9 cellular contexts compared by ENCODE assay signal in genomic region chr6:41177695-41178094, GRCh38. TPM values are rescaled to one million over a fixed set of nuclear protein-coding genes. Genes with fewer than 3 reads are reported as not detected.
"Had no signal": no experiment of that assay in that cellular context is flagged by ENCODE, and none has a peak within 500 bp of the region (broad histone marks: within the 10 kb centered on the region; RNA-seq: fewer than 3 reads in every experiment).

No MANE protein-coding gene starts in this region.

- H3K9ac ChIP-seq: KMS-11 had no signal

- ATAC-seq: HepG2 had no signal

- FAIRE-seq: HepG2 had no signal

- H3K4me2 ChIP-seq: KMS-11 had no signal

- DNase-seq: IMR-90, KBM-7, KG1 had no signal

- H3K27ac ChIP-seq: HL-60, KMS-11 had no signal

RNA-seq across cellular contexts. Expression of gene TREM2, which starts 14.8 kb away (rescaled TPM):
- total RNA-seq: HT-29, IMR-90 had no signal
- polyA plus RNA-seq: HepG2, IgD-negative memory B cell, IMR-90 had no signal

RNA-seq across cellular contexts. Expression of gene TREML2, which starts 23.3 kb away (rescaled TPM):
- total RNA-seq: HepG2, HT1080, IMR-90 had no signal
- polyA plus RNA-seq: HepG2, IMR-90 had no signal

RNA-seq across cellular contexts. Expression of gene TREML1, which starts 23.5 kb away (rescaled TPM):
- total RNA-seq: HepG2, HT-29, HT1080, IMR-90 had no signal
- polyA plus RNA-seq: HepG2, IMR-90 had no signal

RNA-seq across cellular contexts. Expression of gene TREML4, which starts 50.5 kb away (rescaled TPM):
- total RNA-seq: HepG2, HT-29, HT1080, IMR-90 had no signal
- polyA plus RNA-seq: HepG2, IMR-90 had no signal
